ENCODE assay signal across 14 cellular contexts in genomic region chr2:86593266-86593665, GRCh38. TPM values are rescaled to one million over a fixed set of nuclear protein-coding genes. Genes with fewer than 3 reads are reported as not detected.
DNase-seq lines count a peak whose midpoint lies in the region; ATAC-seq and TF ChIP-seq lines count a peak whose summit lies in the region.
"Had no signal": no experiment of that assay in that cellular context is flagged by ENCODE, and none has a peak within 500 bp of the region (broad histone marks: within the 10 kb centered on the region; RNA-seq: fewer than 3 reads in every experiment).

No MANE protein-coding gene starts in this region.

- TF ChIP-seq EP300 in esophagus muscularis mucosa (IDR thresholded peaks at IDR 0.05) (no peak), sigmoid colon (IDR thresholded peaks at IDR 0.05) (no peak)

- H3K4me3 ChIP-seq in left ventricle myocardium inferior (no peak overlapping the region), esophagus muscularis mucosa (no peak overlapping the region), sigmoid colon (no peak overlapping the region)
- H3K4me3 ChIP-seq: BLaER1 treated with 17β-estradiol and CSF1 and Interleukin-3, amounts not matched to agents 10 nM and 100 nM; GM12878; GM23248 had no signal

- peaks cover 48% of the 10 kb centered on the region for H3K4me1 ChIP-seq in left ventricle myocardium inferior
- peaks cover 18 to 41% (median 33%) of the 10 kb centered on the region in 4 donors for H3K4me1 ChIP-seq in esophagus muscularis mucosa
- peaks cover 0 to 52% (median 39%) of the 10 kb centered on the region in 4 donors for H3K4me1 ChIP-seq in sigmoid colon
- H3K4me1 ChIP-seq: BLaER1 treated with 17β-estradiol and CSF1 and Interleukin-3, amounts not matched to agents 10 nM and 100 nM had no signal

- ATAC-seq in left ventricle myocardium superior = no peak
- ATAC-seq: GM12878 had no signal

- H3K27me3 ChIP-seq in left ventricle myocardium inferior (ENCODE audit: low read depth) = no peaks in the 10 kb centered on the region
- H3K27me3 ChIP-seq in esophagus muscularis mucosa = no peaks in the 10 kb centered on the region
- no peaks in the 10 kb centered on the region for H3K27me3 ChIP-seq in sigmoid colon
- H3K27me3 ChIP-seq: BLaER1 treated with 17β-estradiol and CSF1 and Interleukin-3, amounts not matched to agents 10 nM and 100 nM had no signal

- H3K9me3 ChIP-seq in left ventricle myocardium inferior (replicated peaks) (no peaks in the 10 kb centered on the region), esophagus muscularis mucosa (no peaks in the 10 kb centered on the region), sigmoid colon (no peaks in the 10 kb centered on the region)

- intact Hi-C loops in left ventricle myocardium inferior (cut with micrococcal nuclease) = no loop called here
- intact Hi-C loops in left ventricle myocardium superior (cut with micrococcal nuclease) = no loop called here
- intact Hi-C loops in esophagus muscularis mucosa (cut with DNase I) = no loop called here
- intact Hi-C loops in sigmoid colon (cut with DNase I) = no loop called here

- H3K36me3 ChIP-seq in left ventricle myocardium inferior (no peaks in the 10 kb centered on the region), esophagus muscularis mucosa (no peaks in the 10 kb centered on the region), sigmoid colon (no peaks in the 10 kb centered on the region)
- H3K36me3 ChIP-seq: BLaER1 treated with 17β-estradiol and CSF1 and Interleukin-3, amounts not matched to agents 10 nM and 100 nM had no signal

- no peak for DNase-seq in left ventricle myocardium inferior
- no peak for DNase-seq in left ventricle myocardium superior
- DNase-seq in esophagus muscularis mucosa (ENCODE audit: extremely low spot score) = no peak
- DNase-seq in sigmoid colon = no peak
- no peak for DNase-seq in NCI-H82 (lab: John Stamatoyannopoulos, UW)
- DNase-seq in NCI-H446 (lab: John Stamatoyannopoulos, UW) = no peak
- DNase-seq in HuH-7.5 (ENCODE audit: low spot score) = no peak
- DNase-seq: ACHN; Calu3; CD4-positive, CD25-positive, alpha-beta regulatory T cell; DMS 273 treated with DMSO at 0.1 percent for 48 hours had no signal

- WGBS in esophagus muscularis mucosa = 54% methylated on average over 2 of the region's 2 CpGs
- WGBS in sigmoid colon, 2 donors = 90 to 96% methylated on average over 2 of the region's 2 CpGs

- no peak for TF ChIP-seq CTCF in left ventricle myocardium inferior (IDR thresholded peaks at IDR 0.05; ENCODE audit: borderline replicate concordance)
- no peak for TF ChIP-seq CTCF in esophagus muscularis mucosa (IDR thresholded peaks at IDR 0.05)
- TF ChIP-seq CTCF in sigmoid colon (IDR thresholded peaks at IDR 0.05) = no peak

- H3K27ac ChIP-seq in left ventricle myocardium inferior (replicated peaks) = peak overlapping the region; percentile 53
- peak overlapping the region; percentile 74 to 77 (median 76) for H3K27ac ChIP-seq in esophagus muscularis mucosa (replicated peaks in 1 of 4)
- peak overlapping the region; percentile 67 to 78 (median 75) for H3K27ac ChIP-seq in sigmoid colon
- H3K27ac ChIP-seq: BLaER1 treated with 17β-estradiol and CSF1 and Interleukin-3, amounts not matched to agents 10 nM and 100 nM; GM23248 had no signal

- TF ChIP-seq POLR2A in esophagus muscularis mucosa (IDR thresholded peaks at IDR 0.05; ENCODE audit: low read depth) (no peak), sigmoid colon (IDR thresholded peaks at IDR 0.05) (no peak)

RNA-seq across cellular contexts. Expression of gene CHMP3, which starts 30.0 kb away (rescaled TPM):
- 149 TPM for total RNA-seq in left ventricle myocardium inferior
- 184 TPM for total RNA-seq in left ventricle myocardium superior
- 100 to 1,000 TPM; 166 to 213 (median 185) TPM for total RNA-seq in esophagus muscularis mucosa
- total RNA-seq in sigmoid colon = 100 to 1,000 TPM; 101 to 154 (median 138) TPM
- 100 to 1,000 TPM; 114 to 176 (median 156) TPM for polyA plus RNA-seq in sigmoid colon

RNA-seq across cellular contexts. Expression of gene RNF103, which starts 30.4 kb away (rescaled TPM):
- total RNA-seq in left ventricle myocardium inferior (40.1 TPM), left ventricle myocardium superior (53.9 TPM), esophagus muscularis mucosa (10 to 100 TPM; 36.9 to 60.4 (median 46.4) TPM), sigmoid colon (10 to 100 TPM; 36.6 to 45.6 (median 41.0) TPM)
- polyA plus RNA-seq in sigmoid colon = 10 to 100 TPM; 11.1 to 30.3 (median 12.6) TPM
